ENCODE assay signal across 1 cellular context in the genomic region with DNA sequence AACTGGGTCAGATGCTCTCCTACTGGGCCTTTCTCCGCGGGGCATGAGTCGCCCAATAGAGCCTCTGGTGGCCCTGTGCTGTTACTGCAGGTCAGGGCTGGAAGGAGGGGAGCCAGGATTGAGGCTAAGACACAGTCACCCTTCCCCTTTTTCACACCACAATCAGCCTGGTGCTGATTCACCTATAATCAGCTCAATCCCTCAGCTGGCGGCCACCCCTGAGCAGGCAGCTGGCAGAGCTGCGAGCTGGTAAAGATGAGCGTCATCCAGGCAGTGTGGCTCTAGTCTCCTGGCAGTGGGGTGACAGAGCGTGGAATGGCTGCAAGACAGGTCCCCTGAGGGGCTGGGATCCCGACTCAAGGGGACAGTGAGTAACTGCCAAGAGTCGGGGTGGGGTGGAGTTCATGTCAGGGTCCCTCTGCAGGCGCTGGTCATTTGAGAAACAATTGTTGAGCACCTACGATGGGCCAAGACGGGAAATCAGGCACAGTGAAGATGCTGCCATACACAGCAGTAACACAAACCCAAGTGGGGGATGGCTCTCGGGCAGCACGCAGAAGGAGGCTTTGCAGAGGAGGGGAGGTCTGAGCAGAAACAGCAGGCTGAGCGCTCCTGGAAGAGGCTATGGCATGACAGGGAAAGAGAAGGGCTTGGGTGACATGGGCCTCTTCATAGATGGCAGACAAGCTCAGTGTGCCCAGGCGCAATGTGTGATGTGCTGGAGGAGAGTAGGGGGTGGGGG.
A peak's percentile ranks its signal among the peaks of the same experiment; 100 is the strongest.
TF ChIP-seq lines count a peak whose summit lies in the region.

No MANE protein-coding gene starts in this region.

TF ChIP-seq in K562, 482 proteins besides CTCF, POLR2A, EP300 and RAD21 (continued from another document and continues in another):
- TF ChIP-seq RBM22 (IDR thresholded peaks at IDR 0.05; ENCODE audit: low read depth, low read length, poor library complexity, severe bottlenecking) (no peak), BCLAF1 (IDR thresholded peaks at IDR 0.05; ENCODE audit: borderline replicate concordance in 1 of 2, control insufficient read depth in 1 of 2, low read depth in 2 of 2, low read length in 1 of 2) (no peak), ASH1L (IDR thresholded peaks at IDR 0.05; ENCODE audit: borderline replicate concordance, low read depth, partially characterized antibody) (no peak), MYBL2 (IDR thresholded peaks at IDR 0.05; ENCODE audit: low read depth) (no peak), MYBL2 (CRISPR knock-in tag; IDR thresholded peaks at IDR 0.05; ENCODE audit: borderline replicate concordance) (no peak), PHF20 (IDR thresholded peaks at IDR 0.05; ENCODE audit: partially characterized antibody) (no peak), XRCC3 (IDR thresholded peaks at IDR 0.05) (no peak), ATF2 (CRISPR knock-in tag; IDR thresholded peaks at IDR 0.05) (no peak), RBFOX2 (IDR thresholded peaks at IDR 0.05; ENCODE audit: low read depth, low read length) (no peak), CBX3 (IDR thresholded peaks at IDR 0.05; ENCODE audit: borderline replicate concordance in 1 of 2, low read length in 2 of 2) (no peak), C11orf30 (IDR thresholded peaks at IDR 0.05; ENCODE audit: low read depth) (no peak; the same call in 1 of the 2 replicates), SPI1 (IDR thresholded peaks at IDR 0.05; ENCODE audit: borderline replicate concordance, low read depth, low read length) (peak; percentile 83), ZFP30 (CRISPR knock-in tag; IDR thresholded peaks at IDR 0.05; ENCODE audit: borderline replicate concordance) (no peak), CTBP1 (IDR thresholded peaks at IDR 0.05; ENCODE audit: borderline replicate concordance) (peak; percentile 42; the same call in 1 of the 2 replicates), ZSCAN29 (IDR thresholded peaks at IDR 0.05) (no peak), ZBTB17 (CRISPR knock-in tag; IDR thresholded peaks at IDR 0.05) (no peak), TEAD2 (tag; IDR thresholded peaks at IDR 0.05) (no peak), KLF13 (tag; IDR thresholded peaks at IDR 0.05; ENCODE audit: borderline replicate concordance, low read depth) (no peak), BRD4 (IDR thresholded peaks at IDR 0.05) (no peak), PHB2 (IDR thresholded peaks at IDR 0.05; ENCODE audit: low read depth) (no peak), MYNN (IDR thresholded peaks at IDR 0.05) (no peak), MYNN (CRISPR knock-in tag; IDR thresholded peaks at IDR 0.05) (no peak), KHSRP (IDR thresholded peaks at IDR 0.05) (no peak), E2F6 (IDR thresholded peaks at IDR 0.05; ENCODE audit: borderline replicate concordance in 1 of 2, extremely low read depth in 1 of 2, insufficient read depth in 1 of 2, insufficient read length in 1 of 2, low read depth in 1 of 2, low read length in 1 of 2, poor library complexity in 1 of 2, severe bottlenecking in 1 of 2) (peak in 1 of 2 experiments; percentile 18), MCM5 (IDR thresholded peaks at IDR 0.05; ENCODE audit: low read depth) (no peak), RHOXF2B (CRISPR knock-in tag; conservative IDR thresholded peaks at IDR 0.05) (no peak), HMGN3 (IDR thresholded peaks at IDR 0.05; ENCODE audit: borderline replicate concordance, extremely low read depth, insufficient read length, low read depth, low read length) (no peak), HBP1 (CRISPR knock-in tag; IDR thresholded peaks at IDR 0.05) (no peak), ELK1 (CRISPR knock-in tag; IDR thresholded peaks at IDR 0.05) (no peak), PCBP1 (IDR thresholded peaks at IDR 0.05; ENCODE audit: low read depth, low read length, poor library complexity, severe bottlenecking) (no peak), POU5F1 (IDR thresholded peaks at IDR 0.05; ENCODE audit: borderline replicate concordance, low read depth, low read length, partially characterized antibody) (no peak), HDAC6 (IDR thresholded peaks at IDR 0.05; ENCODE audit: low read depth, low read length) (no peak)
- TF ChIP-seq, protein P1, sequence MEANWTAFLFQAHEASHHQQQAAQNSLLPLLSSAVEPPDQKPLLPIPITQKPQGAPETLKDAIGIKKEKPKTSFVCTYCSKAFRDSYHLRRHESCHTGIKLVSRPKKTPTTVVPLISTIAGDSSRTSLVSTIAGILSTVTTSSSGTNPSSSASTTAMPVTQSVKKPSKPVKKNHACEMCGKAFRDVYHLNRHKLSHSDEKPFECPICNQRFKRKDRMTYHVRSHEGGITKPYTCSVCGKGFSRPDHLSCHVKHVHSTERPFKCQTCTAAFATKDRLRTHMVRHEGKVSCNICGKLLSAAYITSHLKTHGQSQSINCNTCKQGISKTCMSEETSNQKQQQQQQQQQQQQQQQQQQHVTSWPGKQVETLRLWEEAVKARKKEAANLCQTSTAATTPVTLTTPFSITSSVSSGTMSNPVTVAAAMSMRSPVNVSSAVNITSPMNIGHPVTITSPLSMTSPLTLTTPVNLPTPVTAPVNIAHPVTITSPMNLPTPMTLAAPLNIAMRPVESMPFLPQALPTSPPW (CRISPR knock-in tag; IDR thresholded peaks at IDR 0.05) = no peak
- TF ChIP-seq, protein P2, sequence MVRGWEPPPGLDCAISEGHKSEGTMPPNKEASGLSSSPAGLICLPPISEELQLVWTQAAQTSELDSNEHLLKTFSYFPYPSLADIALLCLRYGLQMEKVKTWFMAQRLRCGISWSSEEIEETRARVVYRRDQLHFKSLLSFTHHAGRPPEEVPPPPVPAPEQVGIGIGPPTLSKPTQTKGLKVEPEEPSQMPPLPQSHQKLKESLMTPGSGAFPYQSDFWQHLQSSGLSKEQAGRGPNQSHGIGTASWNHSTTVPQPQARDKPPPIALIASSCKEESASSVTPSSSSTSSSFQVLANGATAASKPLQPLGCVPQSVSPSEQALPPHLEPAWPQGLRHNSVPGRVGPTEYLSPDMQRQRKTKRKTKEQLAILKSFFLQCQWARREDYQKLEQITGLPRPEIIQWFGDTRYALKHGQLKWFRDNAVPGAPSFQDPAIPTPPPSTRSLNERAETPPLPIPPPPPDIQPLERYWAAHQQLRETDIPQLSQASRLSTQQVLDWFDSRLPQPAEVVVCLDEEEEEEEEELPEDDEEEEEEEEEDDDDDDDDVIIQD (CRISPR knock-in tag; IDR thresholded peaks at IDR 0.05) = no peak
- TF ChIP-seq, protein P3, sequence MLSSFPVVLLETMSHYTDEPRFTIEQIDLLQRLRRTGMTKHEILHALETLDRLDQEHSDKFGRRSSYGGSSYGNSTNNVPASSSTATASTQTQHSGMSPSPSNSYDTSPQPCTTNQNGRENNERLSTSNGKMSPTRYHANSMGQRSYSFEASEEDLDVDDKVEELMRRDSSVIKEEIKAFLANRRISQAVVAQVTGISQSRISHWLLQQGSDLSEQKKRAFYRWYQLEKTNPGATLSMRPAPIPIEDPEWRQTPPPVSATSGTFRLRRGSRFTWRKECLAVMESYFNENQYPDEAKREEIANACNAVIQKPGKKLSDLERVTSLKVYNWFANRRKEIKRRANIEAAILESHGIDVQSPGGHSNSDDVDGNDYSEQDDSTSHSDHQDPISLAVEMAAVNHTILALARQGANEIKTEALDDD (IDR thresholded peaks at IDR 0.05) = no peak
- TF ChIP-seq, protein P4, sequence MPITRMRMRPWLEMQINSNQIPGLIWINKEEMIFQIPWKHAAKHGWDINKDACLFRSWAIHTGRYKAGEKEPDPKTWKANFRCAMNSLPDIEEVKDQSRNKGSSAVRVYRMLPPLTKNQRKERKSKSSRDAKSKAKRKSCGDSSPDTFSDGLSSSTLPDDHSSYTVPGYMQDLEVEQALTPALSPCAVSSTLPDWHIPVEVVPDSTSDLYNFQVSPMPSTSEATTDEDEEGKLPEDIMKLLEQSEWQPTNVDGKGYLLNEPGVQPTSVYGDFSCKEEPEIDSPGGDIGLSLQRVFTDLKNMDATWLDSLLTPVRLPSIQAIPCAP (CRISPR knock-in tag; IDR thresholded peaks at IDR 0.05; ENCODE audit: borderline replicate concordance) = no peak
- TF ChIP-seq, protein P5, sequence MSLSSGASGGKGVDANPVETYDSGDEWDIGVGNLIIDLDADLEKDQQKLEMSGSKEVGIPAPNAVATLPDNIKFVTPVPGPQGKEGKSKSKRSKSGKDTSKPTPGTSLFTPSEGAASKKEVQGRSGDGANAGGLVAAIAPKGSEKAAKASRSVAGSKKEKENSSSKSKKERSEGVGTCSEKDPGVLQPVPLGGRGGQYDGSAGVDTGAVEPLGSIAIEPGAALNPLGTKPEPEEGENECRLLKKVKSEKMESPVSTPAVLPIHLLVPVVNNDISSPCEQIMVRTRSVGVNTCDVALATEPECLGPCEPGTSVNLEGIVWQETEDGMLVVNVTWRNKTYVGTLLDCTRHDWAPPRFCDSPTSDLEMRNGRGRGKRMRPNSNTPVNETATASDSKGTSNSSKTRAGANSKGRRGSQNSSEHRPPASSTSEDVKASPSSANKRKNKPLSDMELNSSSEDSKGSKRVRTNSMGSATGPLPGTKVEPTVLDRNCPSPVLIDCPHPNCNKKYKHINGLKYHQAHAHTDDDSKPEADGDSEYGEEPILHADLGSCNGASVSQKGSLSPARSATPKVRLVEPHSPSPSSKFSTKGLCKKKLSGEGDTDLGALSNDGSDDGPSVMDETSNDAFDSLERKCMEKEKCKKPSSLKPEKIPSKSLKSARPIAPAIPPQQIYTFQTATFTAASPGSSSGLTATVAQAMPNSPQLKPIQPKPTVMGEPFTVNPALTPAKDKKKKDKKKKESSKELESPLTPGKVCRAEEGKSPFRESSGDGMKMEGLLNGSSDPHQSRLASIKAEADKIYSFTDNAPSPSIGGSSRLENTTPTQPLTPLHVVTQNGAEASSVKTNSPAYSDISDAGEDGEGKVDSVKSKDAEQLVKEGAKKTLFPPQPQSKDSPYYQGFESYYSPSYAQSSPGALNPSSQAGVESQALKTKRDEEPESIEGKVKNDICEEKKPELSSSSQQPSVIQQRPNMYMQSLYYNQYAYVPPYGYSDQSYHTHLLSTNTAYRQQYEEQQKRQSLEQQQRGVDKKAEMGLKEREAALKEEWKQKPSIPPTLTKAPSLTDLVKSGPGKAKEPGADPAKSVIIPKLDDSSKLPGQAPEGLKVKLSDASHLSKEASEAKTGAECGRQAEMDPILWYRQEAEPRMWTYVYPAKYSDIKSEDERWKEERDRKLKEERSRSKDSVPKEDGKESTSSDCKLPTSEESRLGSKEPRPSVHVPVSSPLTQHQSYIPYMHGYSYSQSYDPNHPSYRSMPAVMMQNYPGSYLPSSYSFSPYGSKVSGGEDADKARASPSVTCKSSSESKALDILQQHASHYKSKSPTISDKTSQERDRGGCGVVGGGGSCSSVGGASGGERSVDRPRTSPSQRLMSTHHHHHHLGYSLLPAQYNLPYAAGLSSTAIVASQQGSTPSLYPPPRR (CRISPR knock-in tag; IDR thresholded peaks at IDR 0.05; ENCODE audit: borderline replicate concordance) = no peak
